In the genomic region with DNA sequence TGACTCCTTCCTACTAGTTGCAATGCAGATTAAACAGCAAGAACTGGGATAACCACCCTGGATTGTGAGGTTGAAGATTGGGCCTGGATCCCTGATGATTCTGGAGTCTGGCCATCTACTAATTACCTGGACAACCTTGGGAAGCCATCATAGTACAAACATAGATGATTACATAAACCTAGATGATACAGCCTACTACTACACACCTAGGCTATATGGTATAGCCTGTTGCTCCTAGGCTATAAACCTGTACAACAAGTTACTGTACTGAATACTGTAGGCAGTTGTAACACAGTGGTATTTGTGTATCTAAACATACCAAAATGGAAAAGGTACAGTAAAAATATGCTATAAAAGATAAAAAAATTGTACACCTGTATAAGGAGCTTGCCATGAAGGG, we compare ENCODE assay signal across 32 cellular contexts.
"Had no signal": no experiment of that assay in that cellular context is flagged by ENCODE, and none has a peak within 500 bp of the region (broad histone marks: within the 10 kb centered on the region; RNA-seq: fewer than 3 reads in every experiment).

No MANE protein-coding gene starts in this region.

- H3K36me3 ChIP-seq: adrenal gland, brain microvascular endothelial cell, breast epithelium had no signal

- DNase-seq: activated B cell treated with CpG ODN at 0.5 μM for 24 hours; activated CD4-positive, alpha-beta memory T cell treated with anti-CD3 and anti-CD28 coated beads for 36 hours; activated CD4-positive, alpha-beta T cell treated with anti-CD3 and anti-CD28 coated beads for 4 hours; activated CD4-positive, alpha-beta T cell treated with anti-CD3 and anti-CD28 coated beads, Interleukin-2, amount 10 ng/mL, durations not matched to agents 24 days and 14 days; activated CD4-positive, alpha-beta T cell treated with anti-CD3 and anti-CD28 coated beads, Interleukin-2, amount 50 U/mL, for 1 hour; activated CD4-positive, alpha-beta T cell treated with anti-CD3 and anti-CD28 coated beads, Interleukin-2, amount 50 U/mL, for 4 hours; activated CD4-positive, CD25-positive, alpha-beta regulatory T cell treated with anti-CD3 and anti-CD28 coated beads, Interleukin-2, amount 50 U/mL, for 72 hours; activated CD8-positive, alpha-beta memory T cell treated with anti-CD3 and anti-CD28 coated beads, Interleukin-2, amount 50 U/mL, for 4 hours; activated CD8-positive, alpha-beta T cell treated with anti-CD3 and anti-CD28 coated beads for 36 hours; activated effector memory CD4-positive, alpha-beta T cell treated with anti-CD3 and anti-CD28 coated beads, Interleukin-2, amount 50 U/mL, for 16 hours; activated gamma-delta T cell treated with Interleukin-2 at 50 U/mL for 16 hours; activated naive CD4-positive, alpha-beta T cell; activated naive CD4-positive, alpha-beta T cell treated with anti-CD3 and anti-CD28 coated beads for 36 hours; activated naive CD4-positive, alpha-beta T cell treated with anti-CD3 and anti-CD28 coated beads, Interleukin-2, amount 50 U/mL, for 16 hours; activated naive CD8-positive, alpha-beta T cell treated with anti-CD3 and anti-CD28 coated beads for 36 hours; activated T-cell treated with anti-CD3 and anti-CD28 coated beads for 4 hours; activated T-cell treated with anti-CD3 and anti-CD28 coated beads, Interleukin-2, amount 50 U/mL, for 1 hour; activated T-cell treated with anti-CD3 and anti-CD28 coated beads, Interleukin-2, amount 50 U/mL, for 4 hours; activated T-cell treated with anti-CD3 and anti-CD28 coated beads, Interleukin-2, amount 50 U/mL, for 72 hours; amniotic stem cell; aorta; body of pancreas; brain microvascular endothelial cell; central memory CD4-positive, alpha-beta T cell; T-helper 1 cell; T-helper 2 cell; T-helper 9 cell had no signal

- H3K9me3 ChIP-seq: adrenal gland, body of pancreas, breast epithelium had no signal

- H3K27me3 ChIP-seq: adrenal gland, body of pancreas, brain microvascular endothelial cell, breast epithelium had no signal

- H3K4me3 ChIP-seq: adrenal gland, body of pancreas, breast epithelium had no signal

- ATAC-seq: activated CD8-positive, alpha-beta T cell treated with anti-CD3 and anti-CD28 coated beads for 36 hours; activated naive CD4-positive, alpha-beta T cell treated with anti-CD3 and anti-CD28 coated beads, Interleukin-2, amount 50 U/mL, for 72 hours; activated T-cell treated with anti-CD3 and anti-CD28 coated beads, Interleukin-2, amount 50 U/mL, for 4 hours; activated T-cell treated with anti-CD3 and anti-CD28 coated beads, Interleukin-2, amount 50 U/mL, for 72 hours; activated T-helper 17 cell treated with anti-CD3 and anti-CD28 coated beads, Interleukin-2, amount 50 U/mL, for 72 hours; body of pancreas had no signal

- H3K4me1 ChIP-seq: adrenal gland, body of pancreas, breast epithelium had no signal

- H3K27ac ChIP-seq: adrenal gland, body of pancreas, brain microvascular endothelial cell, breast epithelium, VCaP had no signal
